ENCODE assay signal across 8 cellular contexts in genomic region chr1:6497215-6497866, GRCh38. TPM values are rescaled to one million over a fixed set of nuclear protein-coding genes. Genes with fewer than 3 reads are reported as not detected.
DNase-seq lines count a peak whose midpoint lies in the region; ATAC-seq and TF ChIP-seq lines count a peak whose summit lies in the region.

No MANE protein-coding gene starts in this region.

- H3F3A ChIP-seq in Loucy (ENCODE audit: low read depth): no peaks in the 10 kb centered on the region

- peak overlapping the region; percentile 86 for H2AFZ ChIP-seq in Loucy (ENCODE audit: low read length)

- peak overlapping the region; percentile 48 for H3K9ac ChIP-seq in Loucy (ENCODE audit: low read depth, low read length, poor library complexity, severe bottlenecking)
- H3K9ac ChIP-seq in mesendoderm (ENCODE audit: low read length): peak overlapping the region; percentile 67

- no peak overlapping the region for H3K23ac ChIP-seq in mesendoderm (ENCODE audit: low read length)

- no peaks in the 10 kb centered on the region for H3K36me3 Mint-ChIP-seq in CD4-positive, alpha-beta memory T cell
- no peaks in the 10 kb centered on the region for H3K36me3 Mint-ChIP-seq in stimulated activated naive CD8-positive, alpha-beta T cell treated with anti-CD3 and anti-CD28 coated beads, Interleukin-15, Interleukin-2, amounts not matched to agents 100 ng/mL and 50 ng/mL, for 24 hours (ENCODE audit: low read depth)

- peak overlapping the region; percentile 75 for H3K4me2 ChIP-seq in Loucy (ENCODE audit: low read depth, low read length, poor library complexity, severe bottlenecking)
- H3K4me2 ChIP-seq in mesendoderm (ENCODE audit: low read length): peak overlapping the region; percentile 78

- DNase-seq in CD4-positive, alpha-beta memory T cell: peak; percentile 59 to 72 (median 61)
- peak; percentile 53 for DNase-seq in activated CD4-positive, alpha-beta T cell treated with anti-CD3 and anti-CD28 coated beads, Interleukin-2, amount 50 U/mL, for 1 hour
- DNase-seq in effector CD8-positive, alpha-beta T cell (lab: John Stamatoyannopoulos, UW): peak; percentile 48
- DNase-seq in mesendoderm: peak; percentile 70
- no peak for DNase-seq in NK-92 (lab: John Stamatoyannopoulos, UW; ENCODE audit: unreplicated experiment)

- peak overlapping the region; percentile 23 to 33 for H3K4me3 ChIP-seq in CD4-positive, alpha-beta memory T cell (ENCODE audit: low read length in 2 of 2)
- H3K4me3 ChIP-seq in Loucy (ENCODE audit: low read length, poor library complexity, severe bottlenecking): peak overlapping the region; percentile 76
- peak overlapping the region; percentile 33 for H3K4me3 ChIP-seq in mesendoderm (ENCODE audit: low read length)

- H3K9me2 ChIP-seq in Loucy (replicated peaks; ENCODE audit: low read depth, low read length): no peaks in the 10 kb centered on the region

- no peak for ATAC-seq in GM21529 (IDR thresholded peaks at IDR 0.05; ENCODE audit: unreplicated experiment)

- no peaks in the 10 kb centered on the region for H3K79me1 ChIP-seq in mesendoderm (ENCODE audit: low read length)

- no peak for TF ChIP-seq CTCF in Loucy (conservative IDR thresholded peaks at IDR 0.05; ENCODE audit: low read length)

- no peak overlapping the region for H3K4ac ChIP-seq in mesendoderm (ENCODE audit: low read depth, low read length)

- H4K20me1 ChIP-seq in Loucy (ENCODE audit: insufficient read depth, low read length, poor library complexity, severe bottlenecking): no peaks in the 10 kb centered on the region

- H3K18ac ChIP-seq in mesendoderm (ENCODE audit: low read length): peak overlapping the region; percentile 32

- H3K36me3 ChIP-seq in CD4-positive, alpha-beta memory T cell (ENCODE audit: insufficient read depth, low read length): no peaks in the 10 kb centered on the region
- H3K36me3 ChIP-seq in Loucy (ENCODE audit: insufficient read depth, low read length) (no peaks in the 10 kb centered on the region), mesendoderm (ENCODE audit: control insufficient read depth, insufficient read depth, low read length) (no peaks in the 10 kb centered on the region)

- H3K56ac ChIP-seq in mesendoderm (ENCODE audit: low read length): peak overlapping the region; percentile 60

- H3K4me1 Mint-ChIP-seq in CD4-positive, alpha-beta memory T cell: peaks cover 13 to 33% (median 27%) of the 10 kb centered on the region in 4 donors
- peaks cover 22% of the 10 kb centered on the region for H3K4me1 Mint-ChIP-seq in stimulated activated naive CD8-positive, alpha-beta T cell treated with anti-CD3 and anti-CD28 coated beads, Interleukin-15, Interleukin-2, amounts not matched to agents 100 ng/mL and 50 ng/mL, for 24 hours (ENCODE audit: low read depth)

- CTCF ChIA-PET in CD4-positive, alpha-beta memory T cell (lab: Charles Lee; ENCODE audit: partially characterized antibody): interaction anchor here (1.9 to 4.1 kb wide), 2 partner anchors 9 to 149 kb away, joined by 6 to 39 read pairs; no protein-coding TSS in a partner anchor

- no peak overlapping the region for H2BK5ac ChIP-seq in mesendoderm (ENCODE audit: low read length)

- no peak overlapping the region for H4K8ac ChIP-seq in mesendoderm (ENCODE audit: low read depth, low read length)

- no CpG with 5 or more reads among the region's 74 CpGs for WGBS in mesendoderm (ENCODE audit: extremely low coverage, insufficient coverage, low lambda C conversion rate)

- H3K27me3 Mint-ChIP-seq in CD4-positive, alpha-beta memory T cell: no peaks in the 10 kb centered on the region
- H3K27me3 Mint-ChIP-seq in stimulated activated naive CD8-positive, alpha-beta T cell treated with anti-CD3 and anti-CD28 coated beads, Interleukin-15, Interleukin-2, amounts not matched to agents 100 ng/mL and 50 ng/mL, for 24 hours: no peaks in the 10 kb centered on the region

- peaks cover 13% of the 10 kb centered on the region for H3K4me1 ChIP-seq in CD4-positive, alpha-beta memory T cell (ENCODE audit: insufficient read depth, low read length)
- H3K4me1 ChIP-seq in Loucy (ENCODE audit: insufficient read depth, low read length, poor library complexity, severe bottlenecking) (peaks cover 20% of the 10 kb centered on the region), mesendoderm (ENCODE audit: control insufficient read depth, low read depth, low read length) (no peaks in the 10 kb centered on the region)

- H3K79me2 ChIP-seq in Loucy (ENCODE audit: insufficient read depth, low read length) (no peaks in the 10 kb centered on the region), mesendoderm (ENCODE audit: control insufficient read depth, insufficient read depth, low read length) (no peaks in the 10 kb centered on the region)

- no peak overlapping the region for H4K5ac ChIP-seq in mesendoderm (ENCODE audit: low read length)

- H3K27me3 ChIP-seq in CD4-positive, alpha-beta memory T cell (ENCODE audit: insufficient read depth, low read length): no peaks in the 10 kb centered on the region
- H3K27me3 ChIP-seq in Loucy (ENCODE audit: insufficient read depth, low read length, poor library complexity, severe bottlenecking): no peaks in the 10 kb centered on the region
- H3K27me3 ChIP-seq in mesendoderm (ENCODE audit: insufficient read depth, low read length, poor library complexity): no peaks in the 10 kb centered on the region

- H2AK5ac ChIP-seq in mesendoderm (ENCODE audit: low read length): no peak overlapping the region

- H2BK120ac ChIP-seq in mesendoderm (ENCODE audit: low read depth, low read length): no peak overlapping the region

- H3K9me3 ChIP-seq in CD4-positive, alpha-beta memory T cell (ENCODE audit: control insufficient read depth in 1 of 2, low read length in 2 of 2): no peaks in the 10 kb centered on the region
- no peaks in the 10 kb centered on the region for H3K9me3 ChIP-seq in Loucy (ENCODE audit: insufficient read depth, low read depth, low read length)

- peak overlapping the region; percentile 56 to 90 (median 82) for H3K4me3 Mint-ChIP-seq in CD4-positive, alpha-beta memory T cell
- peak overlapping the region; percentile 71 for H3K4me3 Mint-ChIP-seq in stimulated activated naive CD8-positive, alpha-beta T cell treated with anti-CD3 and anti-CD28 coated beads, Interleukin-15, Interleukin-2, amounts not matched to agents 100 ng/mL and 50 ng/mL, for 24 hours

- POLR2A ChIA-PET in CD4-positive, alpha-beta memory T cell (lab: Charles Lee; ENCODE audit: partially characterized antibody): interaction anchor here (1.6 to 2.0 kb wide), 2 partner anchors 57 to 83 kb away, joined by 5 to 9 read pairs; partner anchors contain the start of genes NOL9 and ZBTB48

- H3K27ac ChIP-seq in CD4-positive, alpha-beta memory T cell (ENCODE audit: low read depth, low read length): no peak overlapping the region
- no peak overlapping the region for H3K27ac ChIP-seq in mesendoderm (ENCODE audit: low read depth, low read length)

- intact Hi-C loops in CD4-positive, alpha-beta memory T cell (cut with micrococcal nuclease): no loop called here

- H2BK15ac ChIP-seq in mesendoderm (replicated peaks; ENCODE audit: low read depth): no peak overlapping the region

- no peaks in the 10 kb centered on the region for H3K9me3 Mint-ChIP-seq in CD4-positive, alpha-beta memory T cell
- H3K9me3 Mint-ChIP-seq in stimulated activated naive CD8-positive, alpha-beta T cell treated with anti-CD3 and anti-CD28 coated beads, Interleukin-15, Interleukin-2, amounts not matched to agents 100 ng/mL and 50 ng/mL, for 24 hours: no peaks in the 10 kb centered on the region

- peak overlapping the region in 5 of 7 donors; percentile 75 to 92 (median 83) for H3K27ac Mint-ChIP-seq in CD4-positive, alpha-beta memory T cell
- no peak overlapping the region for H3K27ac Mint-ChIP-seq in stimulated activated naive CD8-positive, alpha-beta T cell treated with anti-CD3 and anti-CD28 coated beads, Interleukin-15, Interleukin-2, amounts not matched to agents 100 ng/mL and 50 ng/mL, for 24 hours

RNA-seq across cellular contexts. Expression of gene PLEKHG5, which starts 5.9 kb away (rescaled TPM):
- 10 to 100 TPM; 10.4 to 11.8 TPM for total RNA-seq in CD4-positive, alpha-beta memory T cell
- 1 to 10 TPM; 1.7 to 2.0 TPM for polyA plus RNA-seq in CD4-positive, alpha-beta memory T cell
- polyA plus RNA-seq in mesendoderm (2013, experiment 1 of 2): 5.0 TPM
- polyA plus RNA-seq in mesendoderm (2013, experiment 2 of 2): 5.0 TPM

RNA-seq across cellular contexts. Expression of gene TNFRSF25, which starts 31.4 kb away (rescaled TPM):
- 100 to 1,000 TPM; 392 to 415 TPM for total RNA-seq in CD4-positive, alpha-beta memory T cell
- 10 to 100 TPM; 28.9 to 60.7 TPM for polyA plus RNA-seq in CD4-positive, alpha-beta memory T cell
- 4.0 TPM for polyA plus RNA-seq in mesendoderm (2013, experiment 1 of 2)
- 3.9 TPM for polyA plus RNA-seq in mesendoderm (2013, experiment 2 of 2)

RNA-seq across cellular contexts. Expression of gene NOL9, which starts 57.0 kb away (rescaled TPM):
- total RNA-seq in CD4-positive, alpha-beta memory T cell: 10 to 100 TPM; 59.9 to 60.9 TPM
- 10 to 100 TPM; 12.7 to 32.6 TPM for polyA plus RNA-seq in CD4-positive, alpha-beta memory T cell
- 16.7 TPM for polyA plus RNA-seq in mesendoderm (2013, experiment 1 of 2)
- polyA plus RNA-seq in mesendoderm (2013, experiment 2 of 2): 16.5 TPM

RNA-seq across cellular contexts. Expression of gene TAS1R1, which starts 57.8 kb away (rescaled TPM):
- not detected for total RNA-seq in CD4-positive, alpha-beta memory T cell
- not detected for polyA plus RNA-seq in CD4-positive, alpha-beta memory T cell
- polyA plus RNA-seq in mesendoderm (2013, experiment 1 of 2): 0.01 TPM
- 0.04 TPM for polyA plus RNA-seq in mesendoderm (2013, experiment 2 of 2)
